In genomic region chr11:111417011-111417765, GRCh38 we compare ENCODE assay signal across 9 cellular contexts. TPM values are rescaled to one million over a fixed set of nuclear protein-coding genes. Genes with fewer than 3 reads are reported as not detected.
DNase-seq lines count a peak whose midpoint lies in the region; ATAC-seq and TF ChIP-seq lines count a peak whose summit lies in the region.
"Had no signal": no experiment of that assay in that cellular context is flagged by ENCODE, and none has a peak within 500 bp of the region (broad histone marks: within the 10 kb centered on the region; RNA-seq: fewer than 3 reads in every experiment).

No MANE protein-coding gene starts in this region.

- H3K27ac ChIP-seq in muscle layer of colon (ENCODE audit: low read depth, low read length): peak overlapping the region; percentile 59

- H3K36me3 Mint-ChIP-seq in MCF 10A (ENCODE audit: insufficient read depth, unreplicated experiment): no peaks in the 10 kb centered on the region

- DNase-seq in Ammon's horn (ENCODE audit: low spot score) (peak; percentile 16), cerebellar nuclear complex (lab: John Stamatoyannopoulos, UW) (no peak), NCI-H1417 (lab: John Stamatoyannopoulos, UW) (no peak), MCF 10A (ENCODE audit: unreplicated experiment) (no peak)
- peak; percentile 57 for DNase-seq in activated CD4-positive, alpha-beta T cell treated with anti-CD3 and anti-CD28 coated beads for 48 hours

- H3K27ac Mint-ChIP-seq in MCF 10A (ENCODE audit: low read depth, unreplicated experiment): no peak overlapping the region

- H3K9me3 Mint-ChIP-seq in MCF 10A (ENCODE audit: unreplicated experiment): no peaks in the 10 kb centered on the region

- H3K4me3 ChIP-seq in muscle layer of colon (ENCODE audit: low read depth in 1 of 2, low read length in 2 of 2): no peak overlapping the region
- H3K4me3 ChIP-seq: skin epidermis had no signal

- intact Hi-C loops in MCF 10A (cut with micrococcal nuclease): no loop called here

- H3K9me3 ChIP-seq in muscle layer of colon (ENCODE audit: low read length): no peaks in the 10 kb centered on the region

- POLR2A ChIA-PET in MCF 10A (lab: Yijun Ruan, JAX): interaction anchor here (1.1 to 3.0 kb wide), 2 partner anchors 10 to 16 kb away, joined by 3 to 8 read pairs; no protein-coding TSS in a partner anchor

- peak; percentile 69 for ATAC-seq in GM18909 (IDR thresholded peaks at IDR 0.05; ENCODE audit: poor library complexity, unreplicated experiment)
- ATAC-seq in HG03097 (IDR thresholded peaks at IDR 0.05; ENCODE audit: low FRiP score, unreplicated experiment): peak; percentile 51

- no TSS peak for BruUV-seq in MCF 10A (replicated peaks; lab: Mats Ljungman, UMichigan)

- TF ChIP-seq CTCF in MCF 10A (IDR thresholded peaks at IDR 0.05; ENCODE audit: unreplicated experiment): no peak

- H3K36me3 ChIP-seq in muscle layer of colon (ENCODE audit: insufficient read depth, low read length): no peaks in the 10 kb centered on the region

- H3K27me3 ChIP-seq in muscle layer of colon (ENCODE audit: control insufficient read depth in 1 of 2, insufficient read depth in 2 of 2, low read length in 2 of 2): no peaks in the 10 kb centered on the region

- H3K9ac ChIP-seq in muscle layer of colon (ENCODE audit: low read length): no peak overlapping the region

- H3K27me3 Mint-ChIP-seq in MCF 10A (ENCODE audit: insufficient read depth, unreplicated experiment): no peaks in the 10 kb centered on the region

- H3K4me1 ChIP-seq in muscle layer of colon (ENCODE audit: insufficient read depth, low read length): peaks cover 38% of the 10 kb centered on the region

- peaks cover 4% of the 10 kb centered on the region for H3K4me1 Mint-ChIP-seq in MCF 10A (ENCODE audit: insufficient read depth, unreplicated experiment)

- CTCF ChIA-PET in MCF 10A (lab: Yijun Ruan, JAX): interaction anchor here (0.9 to 16.5 kb wide), 4 partner anchors 10 to 136 kb away, joined by 3 to 233 read pairs (median 4); no protein-coding TSS in a partner anchor

- no peak overlapping the region for H3K4me3 Mint-ChIP-seq in MCF 10A (ENCODE audit: unreplicated experiment)

RNA-seq across cellular contexts. Expression of gene POU2AF1, which starts 38.1 kb away (rescaled TPM):
- total RNA-seq in MCF 10A (2022): not detected in 2 replicates

Comparison
In these comparisons a context has a peak if more than half of its experiments do, and no peak if none do; other contexts are left out.
1. DNase-seq: peak in Ammon's horn (single experiment) and activated CD4-positive, alpha-beta T cell treated with anti-CD3 and anti-CD28 coated beads for 48 hours (single experiment); none in cerebellar nuclear complex (0 of 2), NCI-H1417 (0 of 3) and MCF 10A (single experiment).